16 cellular contexts compared by ENCODE assay signal in the genomic region with DNA sequence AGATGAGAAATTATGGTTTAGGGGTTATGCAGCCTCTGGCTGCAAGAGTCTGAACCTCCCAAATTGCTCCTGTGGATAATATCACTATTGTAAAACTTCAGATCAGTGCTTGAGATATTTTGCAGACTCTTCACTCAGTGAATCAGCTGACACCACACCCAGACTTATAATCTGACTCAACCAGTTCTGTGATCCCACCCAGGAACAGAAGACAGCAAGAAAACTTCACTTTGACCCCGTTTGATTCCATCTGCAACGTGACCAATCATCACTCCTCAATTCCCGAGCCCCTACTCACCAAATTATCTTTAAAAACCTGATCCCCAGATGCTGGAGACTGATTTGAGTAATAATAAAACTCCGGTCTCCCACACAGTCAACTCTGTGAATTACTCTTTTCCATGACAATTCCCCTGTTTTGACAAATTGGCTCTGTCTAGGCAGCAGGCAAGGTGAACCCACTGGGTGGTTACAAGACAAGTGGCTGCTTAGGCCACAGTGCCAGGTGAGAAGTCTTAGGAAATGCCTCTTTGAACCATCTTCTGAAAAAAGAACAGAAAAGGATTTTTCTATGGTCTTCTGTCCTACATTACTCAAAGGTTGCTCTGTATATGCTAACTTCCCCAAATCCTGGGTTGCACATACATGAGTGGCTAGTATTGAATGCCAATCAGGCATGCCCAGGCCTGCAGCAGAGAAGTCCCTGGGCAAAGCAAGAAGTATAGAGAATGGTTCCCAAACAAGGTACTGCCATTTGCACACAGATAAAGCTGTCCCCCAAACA.
DNase-seq lines count a peak whose midpoint lies in the region; ATAC-seq, FAIRE-seq and TF ChIP-seq lines count a peak whose summit lies in the region.
"Had no signal": no experiment of that assay in that cellular context is flagged by ENCODE, and none has a peak within 500 bp of the region (broad histone marks: within the 10 kb centered on the region; RNA-seq: fewer than 3 reads in every experiment).

No MANE protein-coding gene starts in this region.

- H2AFZ ChIP-seq in SK-N-SH (ENCODE audit: low read depth) (peak overlapping the region; percentile 45; the same call in 1 of the 2 replicates), hepatocyte (no peak overlapping the region)

- H3K9me3 ChIP-seq in BLaER1 (no peaks in the 10 kb centered on the region), SK-N-SH (no peaks in the 10 kb centered on the region), hepatocyte (ENCODE audit: low read depth) (no peaks in the 10 kb centered on the region)
- H3K9me3 ChIP-seq: heart left ventricle had no signal

- no peak overlapping the region for H3K4me3 ChIP-seq in BLaER1
- H3K4me3 ChIP-seq in SK-N-SH (ENCODE audit: low read depth in 2 of 2, low read length in 1 of 2): no peak overlapping the region
- H3K4me3 ChIP-seq in hepatocyte: no peak overlapping the region
- H3K4me3 ChIP-seq: heart left ventricle had no signal

- H3K79me2 ChIP-seq in SK-N-SH (ENCODE audit: insufficient read depth) (no peaks in the 10 kb centered on the region), hepatocyte (no peaks in the 10 kb centered on the region)

- ATAC-seq in HG02981 (IDR thresholded peaks at IDR 0.05; ENCODE audit: unreplicated experiment) (no peak), HG03135 (IDR thresholded peaks at IDR 0.05; ENCODE audit: unreplicated experiment) (no peak)
- ATAC-seq: activated T-cell treated with anti-CD3 and anti-CD28 coated beads, Interleukin-2, amount 50 U/mL, for 72 hours; heart left ventricle; left ventricle myocardium superior had no signal

- peak; percentile 15 for FAIRE-seq in H54 (lab: Jason Lieb, UNC)

- 82% methylated on average over 4 of the region's 4 CpGs for WGBS in SK-N-SH (ENCODE audit: low lambda C conversion rate)
- WGBS in hepatocyte (ENCODE audit: low lambda C conversion rate, missing lambda C conversion rate): 56% methylated on average over 4 of the region's 4 CpGs

- TF ChIP-seq CTCF in SK-N-SH (IDR thresholded peaks at IDR 0.05) (no peak), hepatocyte (IDR thresholded peaks at IDR 0.05; ENCODE audit: poor library complexity) (no peak)

- H3K9me2 ChIP-seq in SK-N-SH: no peaks in the 10 kb centered on the region
- H3K9me2 ChIP-seq in hepatocyte (replicated peaks; ENCODE audit: insufficient read depth): no peaks in the 10 kb centered on the region

- no peak for TF ChIP-seq EP300 in SK-N-SH (IDR thresholded peaks at IDR 0.05; ENCODE audit: borderline replicate concordance in 1 of 2, low read depth in 1 of 2, low read length in 1 of 2)

- H3K36me3 ChIP-seq in BLaER1 (no peaks in the 10 kb centered on the region), SK-N-SH (replicated peaks in 1 of 2; ENCODE audit: control insufficient read depth in 1 of 2, insufficient read depth in 2 of 2, low read length in 1 of 2) (no peaks in the 10 kb centered on the region), hepatocyte (replicated peaks; ENCODE audit: insufficient read depth, low read depth) (no peaks in the 10 kb centered on the region)
- H3K36me3 ChIP-seq: heart left ventricle had no signal

- H4K20me1 ChIP-seq in BLaER1: no peaks in the 10 kb centered on the region
- no peaks in the 10 kb centered on the region for H4K20me1 ChIP-seq in SK-N-SH (ENCODE audit: insufficient read depth)
- no peaks in the 10 kb centered on the region for H4K20me1 ChIP-seq in hepatocyte (ENCODE audit: insufficient read depth, poor library complexity, severe bottlenecking)

- POLR2A ChIA-PET in SK-N-SH (lab: Yijun Ruan, JAX): no interaction called here

- H3K27me3 ChIP-seq in BLaER1: no peaks in the 10 kb centered on the region
- no peaks in the 10 kb centered on the region for H3K27me3 ChIP-seq in SK-N-SH (ENCODE audit: insufficient read depth)
- H3K27me3 ChIP-seq in hepatocyte: no peaks in the 10 kb centered on the region
- H3K27me3 ChIP-seq: heart left ventricle had no signal

- H3K9ac ChIP-seq in BLaER1 (no peak overlapping the region), SK-N-SH (no peak overlapping the region)

- H3K27ac ChIP-seq in BLaER1 (peak overlapping the region; percentile 19; the same call in 1 of the 2 replicates), SK-N-SH (ENCODE audit: low read depth in 2 of 2, low read length in 1 of 2) (peak overlapping the region in 1 of 2 experiments; percentile 21; a peak in 1 of 4 replicates), hepatocyte (peak overlapping the region; percentile 42)
- H3K27ac ChIP-seq: C4-2B, heart left ventricle had no signal

- peaks cover 6% of the 10 kb centered on the region for H3F3A ChIP-seq in SK-N-SH (replicated peaks; ENCODE audit: insufficient read depth)

- TF ChIP-seq RAD21 in SK-N-SH (IDR thresholded peaks at IDR 0.05; ENCODE audit: low read length): no peak

- CTCF ChIA-PET in SK-N-SH (lab: Yijun Ruan, JAX): interaction anchor here (0.9 kb wide), 1 partner anchor 10 kb away, joined by 5 read pairs; no protein-coding TSS in a partner anchor

- peaks cover 69% of the 10 kb centered on the region for H3K4me1 ChIP-seq in BLaER1
- H3K4me1 ChIP-seq in SK-N-SH (ENCODE audit: control insufficient read depth in 1 of 2, insufficient read depth in 2 of 2, low read depth in 1 of 2, low read length in 1 of 2): peaks cover 0 to 41% of the 10 kb centered on the region in 2 experiments; a peak in 1 of 4 replicates
- H3K4me1 ChIP-seq in hepatocyte (ENCODE audit: insufficient read depth): no peaks in the 10 kb centered on the region

- no peak for DNase-seq in H54 (ENCODE audit: insufficient read length, low spot score)
- DNase-seq in SK-N-SH: no peak
- no peak for DNase-seq in hepatocyte (ENCODE audit: low spot score)
- DNase-seq in SW480 (ENCODE audit: low spot score): no peak
- DNase-seq in nucleus accumbens (lab: John Stamatoyannopoulos, UW): no peak
- DNase-seq: activated CD4-positive, alpha-beta T cell treated with anti-CD3 and anti-CD28 coated beads for 1 hour; activated T-cell treated with anti-CD3 and anti-CD28 coated beads, Interleukin-2, amount 50 U/mL, for 72 hours; aorta; heart left ventricle; left ventricle myocardium superior; NCI-H1105; NK-92 treated with Interleukin-12 subunit alpha and Interleukin-12 subunit beta, amount 100 ng/mL, for 24 hours had no signal

- no peak for TF ChIP-seq POLR2A in H54 (IDR thresholded peaks at IDR 0.05; ENCODE audit: low read depth, low read length)

- peak overlapping the region; percentile 83 for H3K4me2 ChIP-seq in BLaER1
- no peak overlapping the region; the same call in 1 of the 2 replicates for H3K4me2 ChIP-seq in SK-N-SH
- no peak overlapping the region for H3K4me2 ChIP-seq in hepatocyte

TF ChIP-seq in SK-N-SH, 30 proteins besides CTCF, POLR2A, EP300 and RAD21:
- TF ChIP-seq NFIC (IDR thresholded peaks at IDR 0.05; ENCODE audit: borderline replicate concordance) (no peak), POLR2AphosphoS5 (IDR thresholded peaks at IDR 0.05; ENCODE audit: low read depth, low read length) (no peak), TEAD4 (IDR thresholded peaks at IDR 0.05; ENCODE audit: borderline replicate concordance, insufficient read depth) (no peak), RXRA (IDR thresholded peaks at IDR 0.05; ENCODE audit: borderline replicate concordance, low read depth) (no peak), FOXJ3 (CRISPR knock-in tag; IDR thresholded peaks at IDR 0.05) (no peak), NRF1 (IDR thresholded peaks at IDR 0.05; ENCODE audit: low read depth, low read length) (no peak), GATA2 (CRISPR knock-in tag; IDR thresholded peaks at IDR 0.05) (no peak)
- TF ChIP-seq, protein P1, sequence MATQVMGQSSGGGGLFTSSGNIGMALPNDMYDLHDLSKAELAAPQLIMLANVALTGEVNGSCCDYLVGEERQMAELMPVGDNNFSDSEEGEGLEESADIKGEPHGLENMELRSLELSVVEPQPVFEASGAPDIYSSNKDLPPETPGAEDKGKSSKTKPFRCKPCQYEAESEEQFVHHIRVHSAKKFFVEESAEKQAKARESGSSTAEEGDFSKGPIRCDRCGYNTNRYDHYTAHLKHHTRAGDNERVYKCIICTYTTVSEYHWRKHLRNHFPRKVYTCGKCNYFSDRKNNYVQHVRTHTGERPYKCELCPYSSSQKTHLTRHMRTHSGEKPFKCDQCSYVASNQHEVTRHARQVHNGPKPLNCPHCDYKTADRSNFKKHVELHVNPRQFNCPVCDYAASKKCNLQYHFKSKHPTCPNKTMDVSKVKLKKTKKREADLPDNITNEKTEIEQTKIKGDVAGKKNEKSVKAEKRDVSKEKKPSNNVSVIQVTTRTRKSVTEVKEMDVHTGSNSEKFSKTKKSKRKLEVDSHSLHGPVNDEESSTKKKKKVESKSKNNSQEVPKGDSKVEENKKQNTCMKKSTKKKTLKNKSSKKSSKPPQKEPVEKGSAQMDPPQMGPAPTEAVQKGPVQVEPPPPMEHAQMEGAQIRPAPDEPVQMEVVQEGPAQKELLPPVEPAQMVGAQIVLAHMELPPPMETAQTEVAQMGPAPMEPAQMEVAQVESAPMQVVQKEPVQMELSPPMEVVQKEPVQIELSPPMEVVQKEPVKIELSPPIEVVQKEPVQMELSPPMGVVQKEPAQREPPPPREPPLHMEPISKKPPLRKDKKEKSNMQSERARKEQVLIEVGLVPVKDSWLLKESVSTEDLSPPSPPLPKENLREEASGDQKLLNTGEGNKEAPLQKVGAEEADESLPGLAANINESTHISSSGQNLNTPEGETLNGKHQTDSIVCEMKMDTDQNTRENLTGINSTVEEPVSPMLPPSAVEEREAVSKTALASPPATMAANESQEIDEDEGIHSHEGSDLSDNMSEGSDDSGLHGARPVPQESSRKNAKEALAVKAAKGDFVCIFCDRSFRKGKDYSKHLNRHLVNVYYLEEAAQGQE (IDR thresholded peaks at IDR 0.05; ENCODE audit: low read depth, low read length): no peak
- TF ChIP-seq, protein P2, sequence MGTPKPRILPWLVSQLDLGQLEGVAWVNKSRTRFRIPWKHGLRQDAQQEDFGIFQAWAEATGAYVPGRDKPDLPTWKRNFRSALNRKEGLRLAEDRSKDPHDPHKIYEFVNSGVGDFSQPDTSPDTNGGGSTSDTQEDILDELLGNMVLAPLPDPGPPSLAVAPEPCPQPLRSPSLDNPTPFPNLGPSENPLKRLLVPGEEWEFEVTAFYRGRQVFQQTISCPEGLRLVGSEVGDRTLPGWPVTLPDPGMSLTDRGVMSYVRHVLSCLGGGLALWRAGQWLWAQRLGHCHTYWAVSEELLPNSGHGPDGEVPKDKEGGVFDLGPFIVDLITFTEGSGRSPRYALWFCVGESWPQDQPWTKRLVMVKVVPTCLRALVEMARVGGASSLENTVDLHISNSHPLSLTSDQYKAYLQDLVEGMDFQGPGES (IDR thresholded peaks at IDR 0.05; ENCODE audit: low read depth, low read length): no peak
